8 cellular contexts compared by ENCODE assay signal in genomic region chr4:1748465-1748995, GRCh38. TPM values are rescaled to one million over a fixed set of nuclear protein-coding genes. Genes with fewer than 3 reads are reported as not detected.
DNase-seq lines count a peak whose midpoint lies in the region; ATAC-seq and TF ChIP-seq lines count a peak whose summit lies in the region.

No MANE protein-coding gene starts in this region.

- H3K27me3 Mint-ChIP-seq in type B pancreatic cell = no peaks in the 10 kb centered on the region

- peaks cover 4% of the 10 kb centered on the region for H3K36me3 Mint-ChIP-seq in type B pancreatic cell

- DNase-seq in DND-41 = peak; percentile 88
- DNase-seq in KBM-7 = peak; percentile 85
- DNase-seq in RWPE2 (ENCODE audit: low spot score) = no peak
- peak; percentile 57 to 71 for DNase-seq in activated T-helper 1 cell treated with anti-CD3 and anti-CD28 coated beads, Interleukin-2, amount 50 U/mL, for 16 hours (ENCODE audit: low read depth in 1 of 2, low spot score in 1 of 2)
- peak; percentile 37 to 80 for DNase-seq in foreskin fibroblast
- peak; percentile 48 to 79 (median 62) for DNase-seq in ovary
- peak; percentile 91 for DNase-seq in type B pancreatic cell (ENCODE audit: extremely low spot score, unreplicated experiment)

- H3K27ac ChIP-seq in DND-41 (ENCODE audit: low read length) (no peak overlapping the region), RWPE2 (ENCODE audit: poor library complexity, severe bottlenecking) (no peak overlapping the region), ovary (no peak overlapping the region)

- H3K27me3 ChIP-seq in DND-41 (ENCODE audit: insufficient read depth, low read length, poor library complexity) (no peaks in the 10 kb centered on the region), RWPE2 (ENCODE audit: insufficient read depth, poor library complexity, severe bottlenecking) (no peaks in the 10 kb centered on the region), ovary (no peaks in the 10 kb centered on the region)

- no peaks in the 10 kb centered on the region for H3K4me1 Mint-ChIP-seq in type B pancreatic cell (ENCODE audit: unreplicated experiment)

- H4K20me1 ChIP-seq in DND-41 (ENCODE audit: insufficient read depth, low read length) = peaks cover 28% of the 10 kb centered on the region

- no peak overlapping the region for H3K27ac Mint-ChIP-seq in type B pancreatic cell

- no peaks in the 10 kb centered on the region for H3K79me2 ChIP-seq in DND-41 (ENCODE audit: insufficient read depth, low read length)

- TF ChIP-seq POLR2A in ovary (IDR thresholded peaks at IDR 0.05) = no peak

- peak; percentile 83 for ATAC-seq in DND-41 (ENCODE audit: insufficient read depth, low read depth)
- peak; percentile 32 for ATAC-seq in RWPE2 (ENCODE audit: low read depth)
- no peak for ATAC-seq in GM18870 (IDR thresholded peaks at IDR 0.05; ENCODE audit: unreplicated experiment)

- H3K4me3 ChIP-seq in DND-41 (ENCODE audit: low read depth in 1 of 2, low read length in 2 of 2) (no peak overlapping the region), RWPE2 (ENCODE audit: severe bottlenecking) (no peak overlapping the region), foreskin fibroblast (ENCODE audit: low read depth in 1 of 2, low read length in 2 of 2) (no peak overlapping the region), ovary (no peak overlapping the region)

- peak overlapping the region; percentile 28; the same call in 1 of the 2 replicates for H3K9ac ChIP-seq in DND-41 (ENCODE audit: low read depth, low read length)

- H3K9me3 ChIP-seq in DND-41 (ENCODE audit: insufficient read depth, low read length, severe bottlenecking) = no peaks in the 10 kb centered on the region
- H3K9me3 ChIP-seq in RWPE2 (ENCODE audit: severe bottlenecking) = no peaks in the 10 kb centered on the region
- H3K9me3 ChIP-seq in ovary = no peaks in the 10 kb centered on the region

- TF ChIP-seq CTCF in DND-41 (IDR thresholded peaks at IDR 0.05; ENCODE audit: borderline replicate concordance, extremely low read depth, low read length, poor library complexity, severe bottlenecking) = peak; percentile 92
- peak; percentile 73 for TF ChIP-seq CTCF in RWPE2 (IDR thresholded peaks at IDR 0.05; ENCODE audit: poor library complexity, severe bottlenecking)
- TF ChIP-seq CTCF in foreskin fibroblast (IDR thresholded peaks at IDR 0.05; ENCODE audit: low read depth, low read length) = peak; percentile 73
- peak in 2 of 3 donors; percentile 12 to 38 for TF ChIP-seq CTCF in ovary (IDR thresholded peaks at IDR 0.05)
- TF ChIP-seq CTCF in type B pancreatic cell (conservative IDR thresholded peaks at IDR 0.05) = peak; percentile 96

- no peaks in the 10 kb centered on the region for H3K9me3 Mint-ChIP-seq in type B pancreatic cell

- H3K4me3 Mint-ChIP-seq in type B pancreatic cell = no peak overlapping the region

- H3K4me1 ChIP-seq in DND-41 (ENCODE audit: insufficient read depth, low read length) (peaks cover 6% of the 10 kb centered on the region), RWPE2 (ENCODE audit: insufficient read depth, poor library complexity, severe bottlenecking) (peaks cover 14% of the 10 kb centered on the region), ovary (ENCODE audit: insufficient read depth) (peaks cover 2% of the 10 kb centered on the region)

- no peak for TF ChIP-seq EP300 in ovary (IDR thresholded peaks at IDR 0.05)

- H3K4me2 ChIP-seq in DND-41 (ENCODE audit: insufficient read depth, low read length) = peak overlapping the region; percentile 58

- intact Hi-C loops in ovary (cut with DNase I) = loop anchor here (5.0 kb wide), 2 partner anchors 59 to 149 kb away; no protein-coding TSS in a partner anchor

- 3 to 10% (median 5%) methylated on average over 11 to 29 of the region's 29 CpGs for WGBS in ovary, 3 donors

- H3K36me3 ChIP-seq in DND-41 (ENCODE audit: insufficient read depth, low read length) = peaks cover 21% of the 10 kb centered on the region
- peaks cover 11% of the 10 kb centered on the region; the same call in 1 of the 2 replicates for H3K36me3 ChIP-seq in RWPE2 (ENCODE audit: low read depth)
- H3K36me3 ChIP-seq in ovary = no peaks in the 10 kb centered on the region

- H2AFZ ChIP-seq in DND-41 (ENCODE audit: low read depth, low read length) = no peak overlapping the region; the same call in 1 of the 2 replicates

- in situ Hi-C loops in KBM-7 (cut with MboI; ENCODE audit: low pct_unique_long_range_greater_than_20kb, low sequenced_read_pairs) = loop anchor here (10.0 kb wide), 1 partner anchor 66 kb away; no protein-coding TSS in a partner anchor

RNA-seq across cellular contexts. Expression of gene TACC3, which starts 27.2 kb away (rescaled TPM):
- total RNA-seq in ovary (10 to 100 TPM in 1 of 7 donors, 1 to 10 TPM in 6; 2.1 to 10.4 (median 6.0) TPM), type B pancreatic cell (ENCODE audit: low replicate concordance) (35.9 and 91.4 TPM in 2 replicates)
- polyA plus RNA-seq in ovary = 1 to 10 TPM; 5.3 to 7.0 TPM

RNA-seq across cellular contexts. Expression of gene TMEM129, which starts 27.4 kb away (rescaled TPM):
- total RNA-seq in ovary (10 to 100 TPM; 27.6 to 42.5 (median 40.3) TPM), type B pancreatic cell (ENCODE audit: low replicate concordance) (38.5 and 41.0 TPM in 2 replicates)
- 10 to 100 TPM in 1 of 2 donors, 1 to 10 TPM in 1; 5.6 to 43.2 TPM for polyA plus RNA-seq in ovary

RNA-seq across cellular contexts. Expression of gene SLBP, which starts 36.4 kb away (rescaled TPM):
- total RNA-seq in ovary = 10 to 100 TPM; 32.0 to 51.4 (median 36.7) TPM
- polyA plus RNA-seq in ovary = 10 to 100 TPM; 30.9 to 64.8 TPM
- total RNA-seq in type B pancreatic cell (ENCODE audit: low replicate concordance) = 40.2 and 46.0 TPM in 2 replicates

RNA-seq across cellular contexts. Expression of gene FGFR3, which starts 44.6 kb away (rescaled TPM):
- 1 to 10 TPM in 3 of 7 donors, under 1 TPM in 4; 0.25 to 9.2 (median 0.72) TPM for total RNA-seq in ovary
- polyA plus RNA-seq in ovary = under 1 TPM; 0.12 to 0.53 TPM
- total RNA-seq in type B pancreatic cell (ENCODE audit: low replicate concordance) = 44.3 and 63.9 TPM in 2 replicates

Comparison
In these comparisons a context has a peak if more than half of its experiments do, and no peak if none do; other contexts are left out.
1. CTCF ChIP-seq: peak in every context shown above with its lines; median percentile 96 in type B pancreatic cell; 92 in DND-41; 73 in RWPE2; 73 in foreskin fibroblast; 25 in ovary.